Comparison of ENCODE assay signal across 7 cellular contexts in genomic region chr5:131514316-131515275, GRCh38.
DNase-seq lines count a peak whose midpoint lies in the region; ATAC-seq, FAIRE-seq and TF ChIP-seq lines count a peak whose summit lies in the region.

No MANE protein-coding gene starts in this region.

- peak overlapping the region; percentile 59 for H3K4me2 ChIP-seq in GM12878 (ENCODE audit: control insufficient read depth, insufficient read depth)

- ATAC-seq in GM12878 (peak; percentile 71), sciatic nerve (peak; percentile 34), HG02981 (IDR thresholded peaks at IDR 0.05; ENCODE audit: unreplicated experiment) (no peak)

- 38% methylated on average over 6 of the region's 6 CpGs for WGBS in GM12878 (ENCODE audit: insufficient coverage, insufficient replicate concordance, low lambda C conversion rate, missing lambda C conversion rate)

- TF ChIP-seq EP300 in GM12878 (IDR thresholded peaks at IDR 0.05; ENCODE audit: borderline replicate concordance in 1 of 2, control insufficient read depth in 1 of 2, low read depth in 2 of 2, low read length in 2 of 2): no peak

- no peaks in the 10 kb centered on the region for H3K27me3 ChIP-seq in GM12878 (replicated peaks in 1 of 2; ENCODE audit: control insufficient read depth in 2 of 2, insufficient read depth in 2 of 2, low read length in 1 of 2)

- no peak for TF ChIP-seq POLR2A in GM12878 (IDR thresholded peaks at IDR 0.05; ENCODE audit: low read depth, low read length)

- POLR2A ChIA-PET in GM12878 (lab: Charles Lee): interaction anchor here (1.1 to 1.2 kb wide), 3 partner anchors 10 to 17 kb away, joined by 4 read pairs; no protein-coding TSS in a partner anchor

- TF ChIP-seq CTCF in GM12878 (IDR thresholded peaks at IDR 0.05 in 2 of 3, conservative IDR thresholded peaks at IDR 0.05 in 1 of 3; ENCODE audit: control insufficient read depth in 2 of 3, extremely low read depth in 1 of 3, insufficient read depth in 1 of 3, low read depth in 3 of 3, low read length in 3 of 3): peak in 1 of 3 experiments; percentile 23; a peak in 1 of 6 replicates

- peak; percentile 84 for FAIRE-seq in GM18507 (lab: Jason Lieb, UNC)
- FAIRE-seq in GM12878 (lab: Jason Lieb, UNC): no peak

- DNase-seq in GM18507 (ENCODE audit: extremely low spot score, insufficient read length, low read depth): no peak
- DNase-seq in HT1080 (ENCODE audit: low read depth): peak; percentile 71
- DNase-seq in GM12878 (ENCODE audit: low read depth, low spot score): no peak
- no peak for DNase-seq in sciatic nerve (ENCODE audit: low spot score)
- DNase-seq in cerebellar nuclear complex (lab: John Stamatoyannopoulos, UW): no peak
- DNase-seq in NCI-H1092 (lab: John Stamatoyannopoulos, UW): no peak

- SMC1A ChIA-PET in GM12878 (lab: Charles Lee; ENCODE audit: uncharacterized antibody, unreplicated experiment): interaction anchor here (0.9 to 2.6 kb wide), 6 partner anchors 9 to 91 kb away, joined by 3 to 12 read pairs (median 3); no protein-coding TSS in a partner anchor

- H3K4me1 ChIP-seq in GM12878 (ENCODE audit: control insufficient read depth, insufficient read depth, low read length): peaks cover 14% of the 10 kb centered on the region

- H3K79me2 ChIP-seq in GM12878 (ENCODE audit: control insufficient read depth, insufficient read depth, low read length): peaks cover 4% of the 10 kb centered on the region

- CTCF ChIA-PET in GM12878 (lab: Yijun Ruan, JAX): interaction anchor here (0.6 to 3.1 kb wide), 2 partner anchors 9 to 634 kb away, joined by 3 to 10 read pairs; no protein-coding TSS in a partner anchor

- H3K36me3 ChIP-seq in GM12878 (ENCODE audit: control insufficient read depth in 2 of 2, insufficient read depth in 2 of 2, low read length in 1 of 2): peaks cover 2 to 19% of the 10 kb centered on the region in 2 experiments; a peak in 3 of 4 replicates

- peak; percentile 28; the same call in 1 of the 2 replicates for TF ChIP-seq RAD21 in GM12878 (IDR thresholded peaks at IDR 0.05; ENCODE audit: insufficient read depth, low read depth, low read length)

- no peak overlapping the region for H2AFZ ChIP-seq in GM12878 (ENCODE audit: control insufficient read depth, low read depth, low read length)

- RAD21 ChIA-PET in GM12878 (lab: Charles Lee; ENCODE audit: unreplicated experiment): interaction anchor here (1.1 to 1.2 kb wide), 2 partner anchors 10 to 17 kb away, joined by 3 read pairs; no protein-coding TSS in a partner anchor

- peak overlapping the region; percentile 67 for H3K27ac ChIP-seq in GM12878 (ENCODE audit: control insufficient read depth, insufficient read depth)

- peak overlapping the region; percentile 1; the same call in 1 of the 2 replicates for H3K9ac ChIP-seq in GM12878 (ENCODE audit: control insufficient read depth, insufficient read depth, low read length)

- intact Hi-C loops in GM12878 (cut with micrococcal nuclease; ENCODE audit: unreplicated experiment): no loop called here
- intact Hi-C loops in sciatic nerve (cut with DNase I): no loop called here

- no peaks in the 10 kb centered on the region for H4K20me1 ChIP-seq in GM12878 (ENCODE audit: control insufficient read depth, insufficient read depth)

- in situ Hi-C loops in GM12878 (cut with MboI): no loop called here

- no peak overlapping the region for H3K4me3 ChIP-seq in GM12878

- no peaks in the 10 kb centered on the region for H3K9me3 ChIP-seq in GM12878 (replicated peaks; ENCODE audit: control insufficient read depth, insufficient read depth, low read length)

- BruUV-seq in GM12878 (replicated peaks; lab: Mats Ljungman, UMichigan): no TSS peak

TF ChIP-seq in GM12878, 131 proteins besides CTCF, POLR2A, EP300 and RAD21:
- TF ChIP-seq CREB1 (IDR thresholded peaks at IDR 0.05; ENCODE audit: low read depth): 0 out of 2 replicates have a peak, but pooled peaks have one; percentile 15
- TF ChIP-seq RUNX3 (IDR thresholded peaks at IDR 0.05; ENCODE audit: low read length): peak; percentile 64
- no peak for TF ChIP-seq HDGF (IDR thresholded peaks at IDR 0.05)
- 0 out of 2 replicates have a peak, but pooled peaks have one; percentile 23 for TF ChIP-seq FOXM1 (IDR thresholded peaks at IDR 0.05; ENCODE audit: low read depth, low read length)
- TF ChIP-seq ETV6 (conservative IDR thresholded peaks at IDR 0.05 in 1 of 2, IDR thresholded peaks at IDR 0.05 in 1 of 2; ENCODE audit: borderline replicate concordance in 1 of 2, low read depth in 1 of 2): peak in 1 of 2 experiments; percentile 53; a peak in 1 of 4 replicates
- peak; percentile 9; the same call in 1 of the 2 replicates for TF ChIP-seq ATF2 (IDR thresholded peaks at IDR 0.05; ENCODE audit: low read length)
- no peak for TF ChIP-seq PAX5 (IDR thresholded peaks at IDR 0.05; ENCODE audit: borderline replicate concordance, low read depth, low read length)
